ENCODE assay signal across 15 cellular contexts in genomic region chr2:196380098-196380497, GRCh38.
DNase-seq lines count a peak whose midpoint lies in the region; ATAC-seq and TF ChIP-seq lines count a peak whose summit lies in the region.
"Had no signal": no experiment of that assay in that cellular context is flagged by ENCODE, and none has a peak within 500 bp of the region (broad histone marks: within the 10 kb centered on the region; RNA-seq: fewer than 3 reads in every experiment).

No MANE protein-coding gene starts in this region.

- H3K4me3 ChIP-seq in GM12865 (ENCODE audit: low read depth, low read length) = no peak overlapping the region
- no peak overlapping the region for H3K4me3 ChIP-seq in Panc1 (ENCODE audit: low read depth in 2 of 2, low read length in 2 of 2)
- H3K4me3 ChIP-seq in mesenchymal stem cell (ENCODE audit: insufficient read depth in 1 of 2, low read depth in 1 of 2, low read length in 2 of 2) = no peak overlapping the region
- H3K4me3 ChIP-seq: PC-9 had no signal

- in situ Hi-C loops in Panc1 (cut with HindIII; ENCODE audit: low pct_unique_long_range_greater_than_20kb, low sequenced_read_pairs) = no loop called here

- POLR2A ChIA-PET in Panc1 (lab: Charles Lee) = no interaction called here

- H3K9me3 ChIP-seq in Panc1 (ENCODE audit: control insufficient read depth, insufficient read depth, low read depth, low read length) (no peaks in the 10 kb centered on the region), mesenchymal stem cell (ENCODE audit: control insufficient read depth, low read length) (no peaks in the 10 kb centered on the region)

- no peak for TF ChIP-seq CTCF in GM12865 (IDR thresholded peaks at IDR 0.05; ENCODE audit: insufficient read depth, low read depth, low read length, missing control alignments)
- no peak for TF ChIP-seq CTCF in Panc1 (IDR thresholded peaks at IDR 0.05)

- H2BK5ac ChIP-seq in mesenchymal stem cell (ENCODE audit: low read depth, low read length, poor library complexity, severe bottlenecking) = no peak overlapping the region

- H3K9ac ChIP-seq in mesenchymal stem cell (ENCODE audit: low read length) = no peak overlapping the region

- H3K79me1 ChIP-seq in mesenchymal stem cell (replicated peaks; ENCODE audit: low read length, poor library complexity, severe bottlenecking) = no peaks in the 10 kb centered on the region

- no peak overlapping the region for H2AK5ac ChIP-seq in mesenchymal stem cell (ENCODE audit: low read length, severe bottlenecking)

- peak overlapping the region; percentile 18 for H2AFZ ChIP-seq in mesenchymal stem cell (ENCODE audit: low read depth, low read length)
- H2AFZ ChIP-seq: PC-9 had no signal

- H4K8ac ChIP-seq in mesenchymal stem cell (ENCODE audit: low read length) = no peak overlapping the region

- H4K91ac ChIP-seq in mesenchymal stem cell (ENCODE audit: low read length) = no peak overlapping the region

- ATAC-seq in GM19351 (IDR thresholded peaks at IDR 0.05; ENCODE audit: unreplicated experiment) = peak; percentile 39
- 0 out of 2 replicates have a peak, but pooled peaks have one; percentile 30 for ATAC-seq in Panc1
- no peak for ATAC-seq in HG03039 (IDR thresholded peaks at IDR 0.05; ENCODE audit: unreplicated experiment)

- H3K27ac ChIP-seq in Panc1 (ENCODE audit: low read length) = no peak overlapping the region
- H3K27ac ChIP-seq in mesenchymal stem cell (ENCODE audit: low read length, poor library complexity, severe bottlenecking) = no peak overlapping the region
- H3K27ac ChIP-seq: C4-2B, PC-9 had no signal

- no peak overlapping the region for H3K18ac ChIP-seq in mesenchymal stem cell (ENCODE audit: low read depth in 1 of 2, low read length in 2 of 2)

- intact Hi-C loops in Panc1 (cut with micrococcal nuclease; ENCODE audit: unreplicated experiment) = no loop called here

- H3K4me2 ChIP-seq in mesenchymal stem cell (ENCODE audit: low read length, poor library complexity, severe bottlenecking) = no peak overlapping the region
- H3K4me2 ChIP-seq: PC-9 had no signal

- no peaks in the 10 kb centered on the region for H3K36me3 ChIP-seq in Panc1 (ENCODE audit: control insufficient read depth, insufficient read depth, low read length)
- H3K36me3 ChIP-seq in mesenchymal stem cell (ENCODE audit: control insufficient read depth in 1 of 2, insufficient read depth in 2 of 2, low read depth in 1 of 2, low read length in 2 of 2) = no peaks in the 10 kb centered on the region

- peak; percentile 37 for DNase-seq in GM12865 (ENCODE audit: low read depth)
- no peak for DNase-seq in Panc1 (ENCODE audit: low read depth, low spot score)
- DNase-seq in mesenchymal stem cell = no peak
- no peak for DNase-seq in stimulated activated CD8-positive, alpha-beta memory T cell treated with anti-CD3 and anti-CD28 coated beads, Interleukin-4, amount 100 ng/mL, for 48 hours
- no peak for DNase-seq in kidney glomerular epithelial cell (lab: John Stamatoyannopoulos, UW)
- DNase-seq: IMR-90, NCI-H1417, NCI-H1930, NCI-H2171, NCI-H446, NCI-H748 treated with DMSO at 0.1 percent for 48 hours, PC-9 had no signal

- CTCF ChIA-PET in Panc1 (lab: Charles Lee) = no interaction called here

- H3K27me3 ChIP-seq in Panc1 (ENCODE audit: control insufficient read depth, insufficient read depth, low read length) = no peaks in the 10 kb centered on the region
- no peaks in the 10 kb centered on the region for H3K27me3 ChIP-seq in mesenchymal stem cell (ENCODE audit: control insufficient read depth in 1 of 2, insufficient read depth in 1 of 2, low read length in 2 of 2)

- no peak overlapping the region for H3K4ac ChIP-seq in mesenchymal stem cell (ENCODE audit: low read depth in 1 of 2, low read length in 2 of 2)

- H3K14ac ChIP-seq in mesenchymal stem cell (ENCODE audit: low read length in 2 of 2) = no peak overlapping the region

- BruUV-seq in Panc1 (replicated peaks; lab: Mats Ljungman, UMichigan) = no TSS peak

- 88% methylated on average over 1 of the region's 1 CpG for WGBS in mesenchymal stem cell

- no peak overlapping the region for H2BK120ac ChIP-seq in mesenchymal stem cell (ENCODE audit: low read depth, low read length)

- no peak overlapping the region for H2BK12ac ChIP-seq in mesenchymal stem cell (ENCODE audit: low read length in 2 of 2)

- H3K4me1 ChIP-seq in Panc1 (ENCODE audit: control insufficient read depth, insufficient read depth, low read length) = no peaks in the 10 kb centered on the region
- H3K4me1 ChIP-seq in mesenchymal stem cell (ENCODE audit: control insufficient read depth, insufficient read depth, low read depth, low read length) = no peaks in the 10 kb centered on the region

- H3K23ac ChIP-seq in mesenchymal stem cell (ENCODE audit: low read length in 2 of 2) = no peak overlapping the region

- no peak overlapping the region for H2BK15ac ChIP-seq in mesenchymal stem cell (ENCODE audit: low read depth, poor library complexity, severe bottlenecking)
